ENCODE assay signal across 12 cellular contexts in genomic region chr3:78974181-78974770, GRCh38.
DNase-seq lines count a peak whose midpoint lies in the region; ATAC-seq and TF ChIP-seq lines count a peak whose summit lies in the region.
"Had no signal": no experiment of that assay in that cellular context is flagged by ENCODE, and none has a peak within 500 bp of the region (broad histone marks: within the 10 kb centered on the region; RNA-seq: fewer than 3 reads in every experiment).

No MANE protein-coding gene starts in this region.

- DNase-seq in G401 (ENCODE audit: low spot score): peak; percentile 80
- DNase-seq in NCI-H524 (lab: John Stamatoyannopoulos, UW): peak; percentile 72 to 91
- DNase-seq in fibroblast of lung (ENCODE audit: low read depth in 2 of 2): peak in 1 of 2 donors; percentile 79
- no peak for DNase-seq in vagina (ENCODE audit: extremely low spot score in 2 of 2)
- DNase-seq: activated CD4-positive, alpha-beta T cell treated with anti-CD3 and anti-CD28 coated beads for 4 hours; NCI-H1105 treated with DMSO at 0.1 percent for 48 hours; thyroid gland had no signal

- no peaks in the 10 kb centered on the region for H3K27me3 ChIP-seq in fibroblast of lung (ENCODE audit: control insufficient read depth, insufficient read depth, low read length)
- no peaks in the 10 kb centered on the region for H3K27me3 ChIP-seq in skeletal muscle satellite cell (ENCODE audit: control insufficient read depth, insufficient read depth, low read length)
- H3K27me3 ChIP-seq in vagina: no peaks in the 10 kb centered on the region
- H3K27me3 ChIP-seq: thyroid gland had no signal

- no peak for TF ChIP-seq POLR2A in vagina (IDR thresholded peaks at IDR 0.05)

- no peaks in the 10 kb centered on the region for H4K20me1 ChIP-seq in fibroblast of lung (ENCODE audit: control insufficient read depth, extremely low read depth, insufficient read depth, low read length)

- no peaks in the 10 kb centered on the region for H3K79me2 ChIP-seq in fibroblast of lung (ENCODE audit: control insufficient read depth, insufficient read depth, low read length)

- ATAC-seq in GM21576 (IDR thresholded peaks at IDR 0.05; ENCODE audit: unreplicated experiment) (no peak), HG02798 (IDR thresholded peaks at IDR 0.05; ENCODE audit: poor library complexity, unreplicated experiment) (no peak)

- H3K9me3 ChIP-seq in fibroblast of lung (ENCODE audit: control insufficient read depth, insufficient read depth, low read depth, low read length) (no peaks in the 10 kb centered on the region), skeletal muscle satellite cell (replicated peaks; ENCODE audit: low read length) (no peaks in the 10 kb centered on the region), vagina (no peaks in the 10 kb centered on the region)
- H3K9me3 ChIP-seq: HAP-1, thyroid gland had no signal

- intact Hi-C loops in vagina (cut with DNase I): no loop called here

- no peaks in the 10 kb centered on the region for H3K36me3 ChIP-seq in fibroblast of lung (ENCODE audit: control insufficient read depth, insufficient read depth, low read length)
- no peaks in the 10 kb centered on the region for H3K36me3 ChIP-seq in skeletal muscle satellite cell (ENCODE audit: insufficient read depth, low read length)
- no peaks in the 10 kb centered on the region for H3K36me3 ChIP-seq in vagina
- H3K36me3 ChIP-seq: HAP-1, thyroid gland had no signal

- H3K4me3 ChIP-seq in fibroblast of lung (replicated peaks in 1 of 4; ENCODE audit: control extremely low read depth in 1 of 4, insufficient read depth in 1 of 4, low read depth in 3 of 4, low read length in 4 of 4): peak overlapping the region in 3 of 4 experiments; percentile 17 to 29 (median 27)
- peak overlapping the region; percentile 28 for H3K4me3 ChIP-seq in skeletal muscle satellite cell (ENCODE audit: low read length)
- no peak overlapping the region for H3K4me3 ChIP-seq in vagina
- H3K4me3 ChIP-seq: HAP-1, thyroid gland had no signal

- H3K27ac ChIP-seq in fibroblast of lung (ENCODE audit: insufficient read depth, low read length) (peak overlapping the region; percentile 38), vagina (no peak overlapping the region)
- H3K27ac ChIP-seq: epithelial cell of prostate, thyroid gland had no signal

- H3K9ac ChIP-seq in fibroblast of lung (ENCODE audit: insufficient read depth, low read length) (no peak overlapping the region), skeletal muscle satellite cell (ENCODE audit: low read depth, low read length) (peak overlapping the region; percentile 31)

- TF ChIP-seq CTCF in fibroblast of lung (conservative IDR thresholded peaks at IDR 0.05 in 1 of 2, IDR thresholded peaks at IDR 0.05 in 1 of 2; ENCODE audit: low read depth in 1 of 2, low read length in 2 of 2): no peak
- no peak for TF ChIP-seq CTCF in vagina (IDR thresholded peaks at IDR 0.05)

- H2AFZ ChIP-seq in fibroblast of lung (ENCODE audit: low read length): no peak overlapping the region

- H3K4me1 ChIP-seq in fibroblast of lung (ENCODE audit: control insufficient read depth, extremely low read depth, insufficient read depth, low read length): no peaks in the 10 kb centered on the region
- H3K4me1 ChIP-seq in skeletal muscle satellite cell (ENCODE audit: control insufficient read depth, insufficient read depth, low read length): peaks cover 16% of the 10 kb centered on the region
- peaks cover 8% of the 10 kb centered on the region for H3K4me1 ChIP-seq in vagina
- H3K4me1 ChIP-seq: thyroid gland had no signal

- H3K4me2 ChIP-seq in fibroblast of lung (ENCODE audit: extremely low read depth, insufficient read depth, low read length): peak overlapping the region; percentile 64
- H3K4me2 ChIP-seq in skeletal muscle satellite cell (ENCODE audit: low read length): peak overlapping the region; percentile 73

- in situ Hi-C loops in G401 (cut with HindIII; ENCODE audit: low sequenced_read_pairs): no loop called here

Comparison
In these comparisons a context has a peak if more than half of its experiments do, and no peak if none do; other contexts are left out.
1. DNase-seq: peak in G401 (single experiment) and NCI-H524 (2 of 2); none in vagina (0 of 2).
2. H3K4me3 ChIP-seq: peak in fibroblast of lung (3 of 4) and skeletal muscle satellite cell (single experiment); none in vagina (0 of 2).